Comparison of ENCODE assay signal across 31 cellular contexts in genomic region chr12:120089105-120089504, GRCh38. TPM values are rescaled to one million over a fixed set of nuclear protein-coding genes. Genes with fewer than 3 reads are reported as not detected.
DNase-seq lines count a peak whose midpoint lies in the region; ATAC-seq and TF ChIP-seq lines count a peak whose summit lies in the region.
"Had no signal": no experiment of that assay in that cellular context is flagged by ENCODE, and none has a peak within 500 bp of the region (broad histone marks: within the 10 kb centered on the region; RNA-seq: fewer than 3 reads in every experiment).

No MANE protein-coding gene starts in this region.

- ATAC-seq in Right ventricle myocardium superior (ENCODE audit: poor library complexity), result no peak
- no peak for ATAC-seq in heart right ventricle
- no peak for ATAC-seq in HG02938 (IDR thresholded peaks at IDR 0.05; ENCODE audit: unreplicated experiment)
- ATAC-seq: activated CD4-positive, CD25-positive, alpha-beta regulatory T cell treated with anti-CD3 and anti-CD28 coated beads, Interleukin-2, amount 50 U/mL, for 24 hours; activated CD8-positive, alpha-beta T cell treated with anti-CD3 and anti-CD28 coated beads for 36 hours; natural killer cell treated with Interleukin-12 subunit alpha and Interleukin-12 subunit beta and Interleukin-15 and Interleukin-18, amount 100 ng/mL, for 72 hours had no signal

- no peaks in the 10 kb centered on the region for H4K20me1 ChIP-seq in OCI-LY1 (ENCODE audit: insufficient read depth, low read length)
- H4K20me1 ChIP-seq in neural progenitor cell (ENCODE audit: low read depth), result peaks cover 1% of the 10 kb centered on the region

- H3K9ac ChIP-seq in OCI-LY1 (ENCODE audit: low read length) (no peak overlapping the region), neural progenitor cell (no peak overlapping the region), colonic mucosa (ENCODE audit: low read depth in 2 of 2, low read length in 2 of 2) (no peak overlapping the region)

- peaks cover 2 to 21% (median 13%) of the 10 kb centered on the region in 9 donors for H3K4me1 ChIP-seq in heart right ventricle
- peaks cover 35% of the 10 kb centered on the region for H3K4me1 ChIP-seq in OCI-LY1 (ENCODE audit: insufficient read depth, low read length, severe bottlenecking)
- H3K4me1 ChIP-seq in neural progenitor cell, result peaks cover 39% of the 10 kb centered on the region
- H3K4me1 ChIP-seq in colonic mucosa, result peaks cover 4% of the 10 kb centered on the region

- CTCF ChIA-PET in HEK293T (lab: Yijun Ruan, JAX), result no interaction called here

- H3K4me1 Mint-ChIP-seq in chondrocyte (ENCODE audit: low read depth) (peaks cover 25% of the 10 kb centered on the region), neural progenitor cell (peaks cover 65% of the 10 kb centered on the region)

- no peaks in the 10 kb centered on the region for H3K9me3 ChIP-seq in heart right ventricle
- H3K9me3 ChIP-seq in OCI-LY1 (ENCODE audit: low read length), result no peaks in the 10 kb centered on the region
- H3K9me3 ChIP-seq in neural progenitor cell (ENCODE audit: low read depth), result no peaks in the 10 kb centered on the region
- no peaks in the 10 kb centered on the region for H3K9me3 ChIP-seq in colonic mucosa
- H3K9me3 ChIP-seq: ascending aorta, esophagus squamous epithelium, gastrocnemius medialis, ovary had no signal

- no peak overlapping the region for H3K4me3 Mint-ChIP-seq in chondrocyte (ENCODE audit: unreplicated experiment)
- H3K4me3 Mint-ChIP-seq in neural progenitor cell, result peak overlapping the region; percentile 3
- H3K4me3 Mint-ChIP-seq: activated CD8-positive, alpha-beta T cell treated with anti-CD3 and anti-CD28 coated beads for 36 hours; activated naive CD8-positive, alpha-beta T cell treated with anti-CD3 and anti-CD28 coated beads, Interleukin-2, amount 10 ng/mL, durations not matched to agents 7 days and 5 days; B cell; H9; natural killer cell treated with Interleukin-12 subunit alpha and Interleukin-12 subunit beta and Interleukin-15 and Interleukin-18, amount 100 ng/mL, for 72 hours had no signal

- H2AFZ ChIP-seq in OCI-LY1 (ENCODE audit: low read length), result no peak overlapping the region
- no peak overlapping the region for H2AFZ ChIP-seq in neural progenitor cell (replicated peaks)

- intact Hi-C loops in Right ventricle myocardium superior (cut with DNase I) (no loop called here), heart right ventricle (cut with DNase I) (loop anchor here in 1 of 10 donors (5.0 kb wide), 1 partner anchor 102 kb away; the partner anchor contains the start of gene BICDL1), colonic mucosa (cut with DNase I) (no loop called here)

- peaks cover 0 to 32% (median 0%) of the 10 kb centered on the region in 9 donors for H3K36me3 ChIP-seq in heart right ventricle
- peaks cover 20% of the 10 kb centered on the region; the same call in 1 of the 2 replicates for H3K36me3 ChIP-seq in OCI-LY1 (ENCODE audit: insufficient read depth, low read length)
- no peaks in the 10 kb centered on the region for H3K36me3 ChIP-seq in neural progenitor cell
- no peaks in the 10 kb centered on the region for H3K36me3 ChIP-seq in colonic mucosa
- H3K36me3 ChIP-seq: cardiac muscle cell, ovary had no signal

- H3K27ac Mint-ChIP-seq in chondrocyte (ENCODE audit: unreplicated experiment) (no peak overlapping the region), neural progenitor cell (peak overlapping the region; percentile 31)
- H3K27ac Mint-ChIP-seq: activated CD8-positive, alpha-beta T cell treated with anti-CD3 and anti-CD28 coated beads for 36 hours; activated naive CD8-positive, alpha-beta T cell treated with anti-CD3 and anti-CD28 coated beads, Interleukin-2, amount 10 ng/mL, durations not matched to agents 7 days and 5 days; B cell; natural killer cell treated with Interleukin-12 subunit alpha and Interleukin-12 subunit beta and Interleukin-15 and Interleukin-18, amount 100 ng/mL, for 72 hours had no signal

- H3K27me3 Mint-ChIP-seq in chondrocyte (ENCODE audit: low read depth) (no peaks in the 10 kb centered on the region), neural progenitor cell (ENCODE audit: insufficient read depth, low read depth) (peaks cover 5% of the 10 kb centered on the region)
- H3K27me3 Mint-ChIP-seq: activated CD8-positive, alpha-beta T cell treated with anti-CD3 and anti-CD28 coated beads for 36 hours; activated naive CD8-positive, alpha-beta T cell treated with anti-CD3 and anti-CD28 coated beads, Interleukin-2, amount 10 ng/mL, durations not matched to agents 7 days and 5 days; B cell; natural killer cell treated with Interleukin-12 subunit alpha and Interleukin-12 subunit beta and Interleukin-15 and Interleukin-18, amount 100 ng/mL, for 72 hours had no signal

- H3F3A ChIP-seq in OCI-LY1 (ENCODE audit: insufficient read depth, low read length) (peaks cover 7% of the 10 kb centered on the region; the same call in 1 of the 2 replicates), neural progenitor cell (ENCODE audit: low read depth) (peaks cover 28% of the 10 kb centered on the region)

- DNase-seq in Right ventricle myocardium superior (peak; percentile 8), heart right ventricle (no peak), chondrocyte (ENCODE audit: low spot score) (peak; percentile 20), neural progenitor cell (ENCODE audit: low spot score) (no peak), colonic mucosa (no peak), HEK293T (ENCODE audit: extremely low spot score) (no peak)
- DNase-seq: ACHN; activated CD8-positive, alpha-beta memory T cell treated with anti-CD3 and anti-CD28 coated beads, Interleukin-2, amount 50 U/mL, for 48 hours; activated CD8-positive, alpha-beta T cell treated with anti-CD3 and anti-CD28 coated beads for 36 hours; activated naive CD8-positive, alpha-beta T cell treated with anti-CD3 and anti-CD28 coated beads, Interleukin-2, amount 10 ng/mL, durations not matched to agents 7 days and 5 days; COR-L47; dermis blood vessel endothelial cell; DMS53; esophagus squamous epithelium; H9; hippocampal formation; NCI-H446 treated with DMSO at 0.1 percent for 48 hours; NCI-H82; stimulated activated CD4-positive, alpha-beta T cell treated with anti-CD3 and anti-CD28 coated beads, Interleukin-4, amount 100 ng/mL, for 24 hours; trophoblast cell had no signal

- no peak overlapping the region for H3K27ac ChIP-seq in heart right ventricle
- H3K27ac ChIP-seq in OCI-LY1 (ENCODE audit: low read depth, low read length, poor library complexity, severe bottlenecking), result peak overlapping the region; percentile 35
- no peak overlapping the region for H3K27ac ChIP-seq in neural progenitor cell
- H3K27ac ChIP-seq in colonic mucosa, result no peak overlapping the region
- H3K27ac ChIP-seq: ascending aorta, cardiac muscle cell, esophagus squamous epithelium, ovary, SK-N-MC had no signal

- H3K27me3 ChIP-seq in heart right ventricle (no peaks in the 10 kb centered on the region), OCI-LY1 (ENCODE audit: insufficient read depth, low read length) (no peaks in the 10 kb centered on the region), neural progenitor cell (no peaks in the 10 kb centered on the region), colonic mucosa (no peaks in the 10 kb centered on the region)
- H3K27me3 ChIP-seq: ascending aorta, cardiac muscle cell, esophagus squamous epithelium, gastrocnemius medialis, ovary had no signal

- no peaks in the 10 kb centered on the region for H3K9me2 ChIP-seq in OCI-LY1 (ENCODE audit: low read depth, low read length)

- H3K36me3 Mint-ChIP-seq in chondrocyte (ENCODE audit: low read depth) (peaks cover 9% of the 10 kb centered on the region), neural progenitor cell (peaks cover 7% of the 10 kb centered on the region)
- H3K36me3 Mint-ChIP-seq: natural killer cell treated with Interleukin-12 subunit alpha and Interleukin-12 subunit beta and Interleukin-15 and Interleukin-18, amount 100 ng/mL, for 72 hours had no signal

- H3K79me2 ChIP-seq in OCI-LY1 (ENCODE audit: insufficient read depth, low read length), result no peaks in the 10 kb centered on the region
- H3K79me2 ChIP-seq in neural progenitor cell (ENCODE audit: low read depth), result no peaks in the 10 kb centered on the region

- H3K4me2 ChIP-seq in OCI-LY1 (ENCODE audit: low read length) (no peak overlapping the region), neural progenitor cell (no peak overlapping the region)

- POLR2A ChIA-PET in HEK293T (lab: Yijun Ruan, JAX), result no interaction called here

- 32 to 34% methylated on average over 8 of the region's 8 CpGs for WGBS in heart right ventricle, 2 donors

- H3K4me3 ChIP-seq in heart right ventricle, result no peak overlapping the region
- no peak overlapping the region for H3K4me3 ChIP-seq in OCI-LY1 (ENCODE audit: low read depth, low read length, poor library complexity, severe bottlenecking)
- no peak overlapping the region for H3K4me3 ChIP-seq in neural progenitor cell
- no peak overlapping the region for H3K4me3 ChIP-seq in colonic mucosa
- H3K4me3 ChIP-seq: ascending aorta, cardiac muscle cell, esophagus squamous epithelium, gastrocnemius medialis, lung, ovary, SK-N-MC had no signal

- H3K9me3 Mint-ChIP-seq in chondrocyte (ENCODE audit: low read depth) (no peaks in the 10 kb centered on the region), neural progenitor cell (no peaks in the 10 kb centered on the region)
- H3K9me3 Mint-ChIP-seq: activated CD8-positive, alpha-beta T cell treated with anti-CD3 and anti-CD28 coated beads for 36 hours; activated naive CD8-positive, alpha-beta T cell treated with anti-CD3 and anti-CD28 coated beads, Interleukin-2, amount 10 ng/mL, durations not matched to agents 7 days and 5 days; H9; natural killer cell treated with Interleukin-12 subunit alpha and Interleukin-12 subunit beta and Interleukin-15 and Interleukin-18, amount 100 ng/mL, for 72 hours had no signal

- TF ChIP-seq CTCF in heart right ventricle (IDR thresholded peaks at IDR 0.05) (no peak), OCI-LY1 (IDR thresholded peaks at IDR 0.05; ENCODE audit: low read length) (no peak), chondrocyte (IDR thresholded peaks at IDR 0.05) (no peak), neural progenitor cell (IDR thresholded peaks at IDR 0.05) (no peak), colonic mucosa (IDR thresholded peaks at IDR 0.05) (no peak)

TF ChIP-seq in HEK293T, 16 proteins besides CTCF, POLR2A, EP300 and RAD21 (continues in another document):
- TF ChIP-seq HDGF (IDR thresholded peaks at IDR 0.05; ENCODE audit: borderline replicate concordance) (no peak), ARNT (IDR thresholded peaks at IDR 0.05) (no peak), LEF1 (IDR thresholded peaks at IDR 0.05; ENCODE audit: borderline replicate concordance) (no peak), NFRKB (IDR thresholded peaks at IDR 0.05) (no peak), SUZ12 (IDR thresholded peaks at IDR 0.05) (no peak), FOXM1 (IDR thresholded peaks at IDR 0.05; ENCODE audit: borderline replicate concordance) (no peak)

RNA-seq across cellular contexts. Expression of gene RAB35, which starts 27.4 kb away (rescaled TPM):
- total RNA-seq in Right ventricle myocardium superior, result 23.6 TPM
- total RNA-seq in heart right ventricle, result 10 to 100 TPM; 15.4 to 33.6 (median 24.3) TPM
- 10 to 100 TPM; 13.3 to 24.1 TPM for polyA plus RNA-seq in heart right ventricle
- total RNA-seq in chondrocyte, result 37.2 to 49.6 TPM (median 44.4 TPM) in 3 replicates
- total RNA-seq in neural progenitor cell (ENCODE audit: low replicate concordance), result 17.5 and 24.5 TPM in 2 replicates
- total RNA-seq in colonic mucosa, result 10 to 100 TPM; 46.4 to 61.9 TPM

Comparison
In these comparisons a context has a peak if more than half of its experiments do, and no peak if none do; other contexts are left out.
1. DNase-seq: peak in Right ventricle myocardium superior (single experiment) and chondrocyte (single experiment); none in heart right ventricle (0 of 2), neural progenitor cell (single experiment), colonic mucosa (single experiment) and HEK293T (single experiment).